In genomic region chr20:15162061-15162740, GRCh38 we compare ENCODE assay signal across 8 cellular contexts.
DNase-seq lines count a peak whose midpoint lies in the region; ATAC-seq and TF ChIP-seq lines count a peak whose summit lies in the region.

No MANE protein-coding gene starts in this region.

- no peaks in the 10 kb centered on the region for H3K36me3 ChIP-seq in Panc1 (ENCODE audit: control insufficient read depth, insufficient read depth, low read length)
- H3K36me3 ChIP-seq in brain microvascular endothelial cell (replicated peaks): no peaks in the 10 kb centered on the region

- H3K4me1 Mint-ChIP-seq in natural killer cell treated with Interleukin-12 subunit alpha and Interleukin-12 subunit beta and Interleukin-15 and Interleukin-18, amount 100 ng/mL, for 72 hours (ENCODE audit: low read depth in 2 of 2): peaks cover 3 to 7% of the 10 kb centered on the region in 2 donors

- no peaks in the 10 kb centered on the region for H3K36me3 Mint-ChIP-seq in natural killer cell treated with Interleukin-12 subunit alpha and Interleukin-12 subunit beta and Interleukin-15 and Interleukin-18, amount 100 ng/mL, for 72 hours

- BruUV-seq in Panc1 (replicated peaks; lab: Mats Ljungman, UMichigan): no TSS peak

- peaks cover 9% of the 10 kb centered on the region for H3K9me3 Mint-ChIP-seq in natural killer cell treated with Interleukin-12 subunit alpha and Interleukin-12 subunit beta and Interleukin-15 and Interleukin-18, amount 100 ng/mL, for 72 hours

- H3K27ac Mint-ChIP-seq in natural killer cell treated with Interleukin-12 subunit alpha and Interleukin-12 subunit beta and Interleukin-15 and Interleukin-18, amount 100 ng/mL, for 72 hours: no peak overlapping the region

- H3K27me3 ChIP-seq in Panc1 (ENCODE audit: control insufficient read depth, insufficient read depth, low read length) (no peaks in the 10 kb centered on the region), brain microvascular endothelial cell (replicated peaks) (no peaks in the 10 kb centered on the region)

- ATAC-seq in GM18867 (IDR thresholded peaks at IDR 0.05; ENCODE audit: unreplicated experiment) (peak; percentile 89), HG02642 (IDR thresholded peaks at IDR 0.05; ENCODE audit: poor library complexity, unreplicated experiment) (peak; percentile 69), Panc1 (no peak)
- no peak for ATAC-seq in natural killer cell treated with Interleukin-12 subunit alpha and Interleukin-12 subunit beta and Interleukin-15 and Interleukin-18, amount 100 ng/mL, for 72 hours

- intact Hi-C loops in Panc1 (cut with micrococcal nuclease; ENCODE audit: unreplicated experiment): no loop called here

- no peak for DNase-seq in Panc1 (ENCODE audit: low read depth, low spot score)
- DNase-seq in natural killer cell treated with Interleukin-12 subunit alpha and Interleukin-12 subunit beta and Interleukin-15 and Interleukin-18, amount 100 ng/mL, for 72 hours (ENCODE audit: low spot score): no peak
- DNase-seq in SHP77 treated with DMSO at 0.1 percent for 48 hours (lab: John Stamatoyannopoulos, UW): no peak
- no peak for DNase-seq in GF-D8 (lab: John Stamatoyannopoulos, UW)
- no peak for DNase-seq in brain microvascular endothelial cell
- DNase-seq in activated gamma-delta T cell treated with Interleukin-2 at 50 U/mL for 16 hours: no peak

- POLR2A ChIA-PET in Panc1 (lab: Charles Lee): no interaction called here

- H3K9me3 ChIP-seq in Panc1 (ENCODE audit: control insufficient read depth, insufficient read depth, low read depth, low read length): peaks cover 6% of the 10 kb centered on the region; the same call in 1 of the 2 replicates

- H3K4me1 ChIP-seq in Panc1 (ENCODE audit: control insufficient read depth, insufficient read depth, low read length): no peaks in the 10 kb centered on the region

- H3K27me3 Mint-ChIP-seq in natural killer cell treated with Interleukin-12 subunit alpha and Interleukin-12 subunit beta and Interleukin-15 and Interleukin-18, amount 100 ng/mL, for 72 hours: no peaks in the 10 kb centered on the region

- TF ChIP-seq CTCF in Panc1 (IDR thresholded peaks at IDR 0.05): no peak
- TF ChIP-seq CTCF in brain microvascular endothelial cell (IDR thresholded peaks at IDR 0.05; ENCODE audit: low read depth, low read length, missing control alignments): no peak

- H3K27ac ChIP-seq in Panc1 (ENCODE audit: low read length) (no peak overlapping the region), brain microvascular endothelial cell (no peak overlapping the region)

- H3K4me3 ChIP-seq in Panc1 (ENCODE audit: low read depth in 2 of 2, low read length in 2 of 2): peak overlapping the region; percentile 13 to 29; a peak in 3 of 4 replicates
- no peak overlapping the region for H3K4me3 ChIP-seq in brain microvascular endothelial cell (ENCODE audit: low read depth, low read length)

- CTCF ChIA-PET in Panc1 (lab: Charles Lee): no interaction called here

- peak overlapping the region; percentile 48 for H3K4me3 Mint-ChIP-seq in natural killer cell treated with Interleukin-12 subunit alpha and Interleukin-12 subunit beta and Interleukin-15 and Interleukin-18, amount 100 ng/mL, for 72 hours

- in situ Hi-C loops in Panc1 (cut with HindIII; ENCODE audit: low pct_unique_long_range_greater_than_20kb, low sequenced_read_pairs) (no loop called here), brain microvascular endothelial cell (cut with HindIII; ENCODE audit: low pct_ligation_motif_present, low sequenced_read_pairs) (no loop called here)

Comparison
In these comparisons a context has a peak if more than half of its experiments do, and no peak if none do; other contexts are left out.
1. ATAC-seq: peak in GM18867 (single experiment) and HG02642 (single experiment); none in Panc1 (single experiment) and natural killer cell treated with Interleukin-12 subunit alpha and Interleukin-12 subunit beta and Interleukin-15 and Interleukin-18, amount 100 ng/mL, for 72 hours (0 of 2).